ENCODE assay signal across 17 cellular contexts in genomic region chr17:80092959-80093358, GRCh38. TPM values are rescaled to one million over a fixed set of nuclear protein-coding genes. Genes with fewer than 3 reads are reported as not detected.
A peak's percentile ranks its signal among the peaks of the same experiment; 100 is the strongest.
DNase-seq lines count a peak whose midpoint lies in the region; ATAC-seq and TF ChIP-seq lines count a peak whose summit lies in the region.
"Had no signal": no experiment of that assay in that cellular context is flagged by ENCODE, and none has a peak within 500 bp of the region (broad histone marks: within the 10 kb centered on the region; RNA-seq: fewer than 3 reads in every experiment).

No MANE protein-coding gene starts in this region.

- no peaks in the 10 kb centered on the region for H3K4me1 ChIP-seq in right atrium auricular region
- no peaks in the 10 kb centered on the region for H3K4me1 ChIP-seq in duodenal mucosa (ENCODE audit: control insufficient read depth in 1 of 2, insufficient read depth in 2 of 2, low read length in 2 of 2)
- no peaks in the 10 kb centered on the region for H3K4me1 ChIP-seq in right lobe of liver
- H3K4me1 ChIP-seq: thyroid gland had no signal

- H3K4me1 Mint-ChIP-seq in mesothelial cell of epicardium: no peaks in the 10 kb centered on the region

- no peak overlapping the region for H3K9ac ChIP-seq in duodenal mucosa (ENCODE audit: low read depth in 1 of 2, low read length in 2 of 2)

- WGBS in right lobe of liver (ENCODE audit: insufficient coverage, low coverage, low lambda C conversion rate, missing lambda C conversion rate): 47% methylated on average over 6 of the region's 8 CpGs

- no peaks in the 10 kb centered on the region for H3K27me3 Mint-ChIP-seq in mesothelial cell of epicardium (ENCODE audit: low read depth)

- ATAC-seq in Right ventricle myocardium inferior (peak; percentile 67), right lobe of liver (peak; percentile 43 to 76 (median 64)), HG02610 (IDR thresholded peaks at IDR 0.05; ENCODE audit: unreplicated experiment) (no peak), GM19351 (IDR thresholded peaks at IDR 0.05; ENCODE audit: unreplicated experiment) (no peak)
- ATAC-seq: HCT116 had no signal

- H3K27ac ChIP-seq in right atrium auricular region: peak overlapping the region in 1 of 2 donors; percentile 37
- peak overlapping the region; percentile 36 for H3K27ac ChIP-seq in duodenal mucosa (ENCODE audit: low read depth, low read length)
- peak overlapping the region in 2 of 3 donors; percentile 38 to 55 for H3K27ac ChIP-seq in right lobe of liver
- H3K27ac ChIP-seq: 22Rv1, ovary, thyroid gland had no signal

- H3K36me3 ChIP-seq in right atrium auricular region (no peaks in the 10 kb centered on the region), duodenal mucosa (ENCODE audit: control insufficient read depth in 1 of 2, insufficient read depth in 2 of 2, low read length in 2 of 2) (no peaks in the 10 kb centered on the region), right lobe of liver (no peaks in the 10 kb centered on the region)
- H3K36me3 ChIP-seq: ovary, thyroid gland had no signal

- H3K36me3 Mint-ChIP-seq in mesothelial cell of epicardium: peaks cover 2% of the 10 kb centered on the region

- H3K27me3 ChIP-seq in right atrium auricular region (no peaks in the 10 kb centered on the region), duodenal mucosa (ENCODE audit: control insufficient read depth in 1 of 2, insufficient read depth in 2 of 2, low read length in 2 of 2) (no peaks in the 10 kb centered on the region), right lobe of liver (no peaks in the 10 kb centered on the region)
- H3K27me3 ChIP-seq: ovary, thyroid gland had no signal

- TF ChIP-seq CTCF in right atrium auricular region (IDR thresholded peaks at IDR 0.05): no peak
- no peak for TF ChIP-seq CTCF in right lobe of liver (IDR thresholded peaks at IDR 0.05)
- no peak for TF ChIP-seq CTCF in mesothelial cell of epicardium (IDR thresholded peaks at IDR 0.05; ENCODE audit: unreplicated experiment)

- H3K4me3 ChIP-seq in right atrium auricular region: no peak overlapping the region
- no peak overlapping the region for H3K4me3 ChIP-seq in duodenal mucosa (ENCODE audit: low read depth in 1 of 2, low read length in 2 of 2)
- no peak overlapping the region for H3K4me3 ChIP-seq in right lobe of liver
- H3K4me3 ChIP-seq: ovary, thyroid gland had no signal

- H3K27ac Mint-ChIP-seq in mesothelial cell of epicardium: no peak overlapping the region

- no peaks in the 10 kb centered on the region for H3K9me3 ChIP-seq in right atrium auricular region
- H3K9me3 ChIP-seq in duodenal mucosa (ENCODE audit: control insufficient read depth in 1 of 2, low read length in 2 of 2): no peaks in the 10 kb centered on the region
- H3K9me3 ChIP-seq in right lobe of liver: no peaks in the 10 kb centered on the region
- H3K9me3 ChIP-seq: ovary, thyroid gland had no signal

- H3K9me3 Mint-ChIP-seq in mesothelial cell of epicardium: no peaks in the 10 kb centered on the region

- DNase-seq in Right ventricle myocardium inferior (ENCODE audit: missing footprints): no peak
- DNase-seq in right atrium auricular region (ENCODE audit: low spot score): no peak
- no peak for DNase-seq in right lobe of liver
- DNase-seq in mesothelial cell of epicardium (ENCODE audit: low spot score in 2 of 2, unreplicated experiment in 2 of 2): no peak
- no peak for DNase-seq in 8988T
- DNase-seq: glutamatergic neuron, MM.1S, NCI-H82, ovary, small intestine, thyroid gland had no signal

- no peak overlapping the region for H3K4me3 Mint-ChIP-seq in mesothelial cell of epicardium

- intact Hi-C loops in Right ventricle myocardium inferior (cut with DNase I) (no loop called here), right lobe of liver (cut with DNase I) (loop anchor here in 1 of 2 donors (10.0 kb wide), 1 partner anchor 152 kb away; no protein-coding TSS in a partner anchor)

- TF ChIP-seq POLR2A in right lobe of liver (IDR thresholded peaks at IDR 0.05): no peak

RNA-seq across cellular contexts. Expression of gene GAA, which starts 8.4 kb away (rescaled TPM):
- 46.0 TPM for total RNA-seq in Right ventricle myocardium inferior
- 10 to 100 TPM; 54.8 to 99.1 TPM for total RNA-seq in right atrium auricular region
- total RNA-seq in right lobe of liver: 10 to 100 TPM; 42.7 to 94.1 (median 71.0) TPM
- 55.1 to 59.7 TPM (median 55.9 TPM) in 3 replicates for total RNA-seq in mesothelial cell of epicardium

RNA-seq across cellular contexts. Expression of gene EIF4A3, which starts 54.0 kb away (rescaled TPM):
- total RNA-seq in Right ventricle myocardium inferior: 31.3 TPM
- total RNA-seq in right atrium auricular region: 10 to 100 TPM; 24.6 to 31.0 TPM
- 10 to 100 TPM; 21.6 to 41.7 (median 32.2) TPM for total RNA-seq in right lobe of liver
- 73.3 to 82.1 TPM (median 77.2 TPM) in 3 replicates for total RNA-seq in mesothelial cell of epicardium

RNA-seq across cellular contexts. Expression of gene CCDC40, which starts 56.5 kb away (rescaled TPM):
- total RNA-seq in Right ventricle myocardium inferior (5.4 TPM), right atrium auricular region (1 to 10 TPM; 3.0 to 9.3 TPM), right lobe of liver (1 to 10 TPM; 1.7 to 3.1 (median 2.1) TPM), mesothelial cell of epicardium (20.6 to 25.9 TPM (median 23.5 TPM) in 3 replicates)
- total RNA-seq: T-helper 2 cell treated with Interferon-gamma antibody and Interleukin-4, amounts not matched to agents 100 ng/mL and 5 ng/mL, for 36 hours had no signal

RNA-seq across cellular contexts. Expression of gene TBC1D16, which starts 57.3 kb away (rescaled TPM):
- total RNA-seq in Right ventricle myocardium inferior (16.3 TPM), right atrium auricular region (10 to 100 TPM in 1 of 2 donors, 1 to 10 TPM in 1; 9.8 to 19.4 TPM), right lobe of liver (10 to 100 TPM in 4 of 6 experiments, 1 to 10 TPM in 2; 5.8 to 21.0 (median 14.4) TPM), mesothelial cell of epicardium (69.8 to 76.0 TPM (median 73.2 TPM) in 3 replicates)

Comparison
In these comparisons a context has a peak if more than half of its experiments do, and no peak if none do; other contexts are left out.
1. ATAC-seq: peak in Right ventricle myocardium inferior (single experiment) and right lobe of liver (4 of 4); none in HG02610 (single experiment) and GM19351 (single experiment).